19 cellular contexts compared by ENCODE assay signal in the genomic region with DNA sequence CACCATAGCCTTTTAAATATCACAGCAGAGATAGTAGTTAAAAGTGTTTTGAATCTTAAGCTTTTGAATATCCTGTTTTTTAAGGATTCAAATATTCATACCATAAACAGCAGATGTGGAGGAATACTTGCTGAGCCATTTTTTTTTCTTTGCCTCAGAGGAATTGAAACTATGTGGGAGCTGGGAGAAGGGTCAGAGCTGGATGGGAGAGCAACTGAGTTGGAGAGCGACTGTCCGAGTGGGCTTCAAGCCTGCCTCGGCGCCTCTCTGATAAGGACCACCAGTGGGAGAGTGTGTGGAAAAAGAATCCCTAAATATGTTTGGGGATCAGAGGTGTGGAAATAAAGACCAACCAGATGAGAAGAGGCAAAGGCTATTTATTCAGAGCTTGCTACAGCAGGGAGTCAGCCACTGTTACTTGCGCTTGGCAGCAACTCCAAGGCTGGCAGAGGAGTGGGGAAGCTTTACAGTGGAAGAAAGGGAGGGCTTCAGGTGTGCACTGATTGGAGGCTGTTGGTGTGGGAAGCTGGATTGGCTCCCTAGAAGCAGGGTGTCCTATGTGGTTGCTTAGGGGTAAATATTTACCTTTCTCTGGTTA. TPM values are rescaled to one million over a fixed set of nuclear protein-coding genes. Genes with fewer than 3 reads are reported as not detected.
A peak's percentile ranks its signal among the peaks of the same experiment; 100 is the strongest.
DNase-seq lines count a peak whose midpoint lies in the region; ATAC-seq and TF ChIP-seq lines count a peak whose summit lies in the region.
"Had no signal": no experiment of that assay in that cellular context is flagged by ENCODE, and none has a peak within 500 bp of the region (broad histone marks: within the 10 kb centered on the region; RNA-seq: fewer than 3 reads in every experiment).

No MANE protein-coding gene starts in this region.

- no peak overlapping the region for H3K4me3 Mint-ChIP-seq in neural progenitor cell
- H3K4me3 Mint-ChIP-seq in activated CD8-positive, alpha-beta memory T cell treated with anti-CD3 and anti-CD28 coated beads, Interleukin-2, amount 10 ng/mL, durations not matched to agents 7 days and 5 days, result no peak overlapping the region
- H3K4me3 Mint-ChIP-seq: activated T-cell treated with anti-CD3 and anti-CD28 coated beads, Interleukin-2, amount 50 U/mL, for 72 hours; T-helper 17 cell had no signal

- H3K27ac Mint-ChIP-seq in neural progenitor cell, result no peak overlapping the region
- H3K27ac Mint-ChIP-seq in activated CD8-positive, alpha-beta memory T cell treated with anti-CD3 and anti-CD28 coated beads, Interleukin-2, amount 10 ng/mL, durations not matched to agents 7 days and 5 days, result no peak overlapping the region
- H3K27ac Mint-ChIP-seq: activated T-cell treated with anti-CD3 and anti-CD28 coated beads, Interleukin-2, amount 50 U/mL, for 72 hours; T-helper 17 cell had no signal

- POLR2A ChIA-PET in PC-3 (lab: Charles Lee; ENCODE audit: unreplicated experiment) (no interaction called here), GM10248 (lab: Yijun Ruan, JAX) (no interaction called here)

- ATAC-seq in left cardiac atrium (peak; percentile 59 to 62), Right ventricle myocardium superior (ENCODE audit: poor library complexity) (no peak), PC-3 (peak; percentile 66), esophagus mucosa (no peak)
- ATAC-seq in activated CD8-positive, alpha-beta memory T cell treated with anti-CD3 and anti-CD28 coated beads, Interleukin-2, amount 10 ng/mL, durations not matched to agents 7 days and 5 days, result no peak
- ATAC-seq: activated T-cell treated with anti-CD3 and anti-CD28 coated beads, Interleukin-2, amount 50 U/mL, for 72 hours; HCT116; T-helper 17 cell had no signal

- H3K79me2 ChIP-seq in PC-3 (ENCODE audit: low read length) (no peaks in the 10 kb centered on the region), neural progenitor cell (ENCODE audit: low read depth) (no peaks in the 10 kb centered on the region)
- H3K79me2 ChIP-seq: parathyroid adenoma had no signal

- no TSS peak for BruUV-seq in PC-3 (replicated peaks; lab: Mats Ljungman, UMichigan)

- H3K4me3 ChIP-seq in PC-3 (ENCODE audit: low read length) (no peak overlapping the region), neural progenitor cell (no peak overlapping the region)
- H3K4me3 ChIP-seq: suprapubic skin had no signal

- H2AFZ ChIP-seq in PC-3 (ENCODE audit: low read length) (no peak overlapping the region), neural progenitor cell (replicated peaks) (no peak overlapping the region)
- H2AFZ ChIP-seq: parathyroid adenoma had no signal

- H3K27me3 Mint-ChIP-seq in neural progenitor cell (ENCODE audit: insufficient read depth, low read depth), result no peaks in the 10 kb centered on the region
- H3K27me3 Mint-ChIP-seq in activated CD8-positive, alpha-beta memory T cell treated with anti-CD3 and anti-CD28 coated beads, Interleukin-2, amount 10 ng/mL, durations not matched to agents 7 days and 5 days, result peaks cover 20% of the 10 kb centered on the region

- H3K27ac ChIP-seq in PC-3 (ENCODE audit: low read length) (no peak overlapping the region), neural progenitor cell (no peak overlapping the region)
- H3K27ac ChIP-seq: HL-60, parathyroid adenoma, suprapubic skin had no signal

- H3K9me3 ChIP-seq in PC-3 (ENCODE audit: low read length) (no peaks in the 10 kb centered on the region), neural progenitor cell (ENCODE audit: low read depth) (no peaks in the 10 kb centered on the region)
- H3K9me3 ChIP-seq: suprapubic skin had no signal

- no peaks in the 10 kb centered on the region for H4K20me1 ChIP-seq in PC-3 (ENCODE audit: low read length)
- no peaks in the 10 kb centered on the region for H4K20me1 ChIP-seq in neural progenitor cell (ENCODE audit: low read depth)

- H3K36me3 ChIP-seq in PC-3 (ENCODE audit: low read depth, low read length), result no peaks in the 10 kb centered on the region
- no peaks in the 10 kb centered on the region for H3K36me3 ChIP-seq in neural progenitor cell
- H3K36me3 ChIP-seq: suprapubic skin had no signal

- peaks cover 3% of the 10 kb centered on the region for H3K9me3 Mint-ChIP-seq in neural progenitor cell
- no peaks in the 10 kb centered on the region for H3K9me3 Mint-ChIP-seq in activated CD8-positive, alpha-beta memory T cell treated with anti-CD3 and anti-CD28 coated beads, Interleukin-2, amount 10 ng/mL, durations not matched to agents 7 days and 5 days (ENCODE audit: low read depth)

- no peaks in the 10 kb centered on the region for H3K9me2 ChIP-seq in PC-3 (replicated peaks; ENCODE audit: low read length)

- H3K9ac ChIP-seq in PC-3 (ENCODE audit: low read length) (no peak overlapping the region), neural progenitor cell (no peak overlapping the region)
- H3K9ac ChIP-seq: parathyroid adenoma had no signal

- CTCF ChIA-PET in PC-3 (lab: Charles Lee) (no interaction called here), GM10248 (lab: Yijun Ruan, JAX) (no interaction called here)
- CTCF ChIA-PET in activated CD8-positive, alpha-beta memory T cell treated with anti-CD3 and anti-CD28 coated beads, Interleukin-2, amount 10 ng/mL, durations not matched to agents 7 days and 5 days (lab: Charles Lee), result interaction anchor here (1.0 kb wide), 1 partner anchor 299 kb away, joined by 4 read pairs; no protein-coding TSS in a partner anchor

- H3K36me3 Mint-ChIP-seq in neural progenitor cell, result no peaks in the 10 kb centered on the region
- H3K36me3 Mint-ChIP-seq in activated CD8-positive, alpha-beta memory T cell treated with anti-CD3 and anti-CD28 coated beads, Interleukin-2, amount 10 ng/mL, durations not matched to agents 7 days and 5 days, result no peaks in the 10 kb centered on the region

- intact Hi-C loops in left cardiac atrium (cut with DNase I), result no loop called here
- intact Hi-C loops in Right ventricle myocardium superior (cut with DNase I), result no loop called here
- intact Hi-C loops in PC-3 (cut with micrococcal nuclease), result no loop called here

- H3K4me1 ChIP-seq in PC-3 (ENCODE audit: insufficient read depth, low read length) (no peaks in the 10 kb centered on the region), neural progenitor cell (peaks cover 28% of the 10 kb centered on the region)
- H3K4me1 ChIP-seq: parathyroid adenoma, suprapubic skin had no signal

- H3K4me2 ChIP-seq in PC-3 (ENCODE audit: low read length) (no peak overlapping the region), neural progenitor cell (no peak overlapping the region)

- H3K4me1 Mint-ChIP-seq in neural progenitor cell, result peaks cover 25% of the 10 kb centered on the region
- no peaks in the 10 kb centered on the region for H3K4me1 Mint-ChIP-seq in activated CD8-positive, alpha-beta memory T cell treated with anti-CD3 and anti-CD28 coated beads, Interleukin-2, amount 10 ng/mL, durations not matched to agents 7 days and 5 days

- no peak for DNase-seq in left cardiac atrium
- no peak for DNase-seq in Right ventricle myocardium superior
- peak; percentile 8 for DNase-seq in PC-3
- peak; percentile 16 for DNase-seq in kidney glomerular epithelial cell (lab: John Stamatoyannopoulos, UW)
- DNase-seq in neural progenitor cell (ENCODE audit: low spot score), result no peak
- no peak for DNase-seq in GM10248 (ENCODE audit: extremely low spot score)
- no peak for DNase-seq in activated CD8-positive, alpha-beta memory T cell treated with anti-CD3 and anti-CD28 coated beads, Interleukin-2, amount 10 ng/mL, durations not matched to agents 7 days and 5 days
- DNase-seq: activated CD4-positive, alpha-beta T cell treated with anti-CD3 and anti-CD28 coated beads for 48 hours; activated T-cell treated with anti-CD3 and anti-CD28 coated beads, Interleukin-2, amount 50 U/mL, for 72 hours; amygdala; dermis blood vessel endothelial cell; NCI-H524; stimulated activated CD4-positive, alpha-beta T cell treated with anti-CD3 and anti-CD28 coated beads, Interleukin-15, amount 100 ng/mL, for 24 hours; T-helper 17 cell had no signal

- H3F3A ChIP-seq in PC-3 (ENCODE audit: low read length, unreplicated experiment) (no peaks in the 10 kb centered on the region), neural progenitor cell (ENCODE audit: low read depth) (peaks cover 22% of the 10 kb centered on the region)

- H3K27me3 ChIP-seq in PC-3 (ENCODE audit: low read length) (no peaks in the 10 kb centered on the region), neural progenitor cell (no peaks in the 10 kb centered on the region)
- H3K27me3 ChIP-seq: suprapubic skin had no signal

- TF ChIP-seq CTCF in PC-3 (conservative IDR thresholded peaks at IDR 0.05; ENCODE audit: low read depth, low read length) (no peak), neural progenitor cell (IDR thresholded peaks at IDR 0.05) (no peak), GM10248 (IDR thresholded peaks at IDR 0.05; ENCODE audit: control extremely low read depth, extremely low read depth, low read depth, missing control alignments) (no peak)

RNA-seq across cellular contexts. Expression of a gene that starts 34.3 kb away (rescaled TPM):
- total RNA-seq in left cardiac atrium (10 to 100 TPM; 21.1 to 25.9 TPM), Right ventricle myocardium superior (35.7 TPM), PC-3 (2014; rRNA removed) (28.6 and 36.2 TPM in 2 replicates), esophagus mucosa (24.6 TPM), neural progenitor cell (ENCODE audit: low replicate concordance) (15.9 and 16.2 TPM in 2 replicates)
- 10 to 100 TPM; 27.7 to 31.1 TPM for total RNA-seq in activated CD8-positive, alpha-beta memory T cell treated with anti-CD3 and anti-CD28 coated beads, Interleukin-2, amount 10 ng/mL, durations not matched to agents 7 days and 5 days

Comparison
In these comparisons a context has a peak if more than half of its experiments do, and no peak if none do; other contexts are left out.
1. ATAC-seq: peak in left cardiac atrium (2 of 2) and PC-3 (single experiment); none in Right ventricle myocardium superior (single experiment), esophagus mucosa (single experiment) and activated CD8-positive, alpha-beta memory T cell treated with anti-CD3 and anti-CD28 coated beads, Interleukin-2, amount 10 ng/mL, durations not matched to agents 7 days and 5 days (single experiment).
2. DNase-seq: peak in PC-3 (single experiment) and kidney glomerular epithelial cell (single experiment); none in left cardiac atrium (single experiment), Right ventricle myocardium superior (single experiment), neural progenitor cell (single experiment), GM10248 (single experiment) and activated CD8-positive, alpha-beta memory T cell treated with anti-CD3 and anti-CD28 coated beads, Interleukin-2, amount 10 ng/mL, durations not matched to agents 7 days and 5 days (single experiment).